ENCODE assay signal across 8 cellular contexts in genomic region chr19:48364564-48365363, GRCh38. TPM values are rescaled to one million over a fixed set of nuclear protein-coding genes. Genes with fewer than 3 reads are reported as not detected.
DNase-seq lines count a peak whose midpoint lies in the region; ATAC-seq, FAIRE-seq and TF ChIP-seq lines count a peak whose summit lies in the region.

No MANE protein-coding gene starts in this region.

- FAIRE-seq in D721Med (lab: Jason Lieb, UNC), result no peak

- no peak overlapping the region for H3K27ac Mint-ChIP-seq in brain

- no peaks in the 10 kb centered on the region for H3K27me3 ChIP-seq in mononuclear cell (ENCODE audit: insufficient read depth, low read length)

- TF ChIP-seq CTCF in brain (conservative IDR thresholded peaks at IDR 0.05) (no peak), D721Med (IDR thresholded peaks at IDR 0.05; ENCODE audit: insufficient read depth, missing control alignments) (no peak)

- ATAC-seq in GM19395 (IDR thresholded peaks at IDR 0.05; ENCODE audit: unreplicated experiment), result no peak

- H3K36me3 Mint-ChIP-seq in brain, result no peaks in the 10 kb centered on the region

- peaks cover 0 to 5% (median 0%) of the 10 kb centered on the region in 5 experiments for H3K9me3 Mint-ChIP-seq in brain

- peaks cover 17% of the 10 kb centered on the region for H3K4me1 ChIP-seq in mononuclear cell (ENCODE audit: insufficient read depth, low read length)

- DNase-seq in stimulated activated CD4-positive, alpha-beta T cell treated with anti-CD3 and anti-CD28 coated beads, Interleukin-12 subunit alpha, Interleukin-12 subunit beta, amount 100 ng/mL, for 48 hours (ENCODE audit: low read depth in 2 of 3, low spot score in 1 of 3), result peak in 2 of 3 donors; percentile 3 to 4
- no peak for DNase-seq in stimulated activated CD4-positive, alpha-beta T cell treated with anti-CD3 and anti-CD28 coated beads, Interleukin-12 subunit alpha, Interleukin-12 subunit beta, amount 100 ng/mL, for 4 hours
- no peak for DNase-seq in stimulated activated CD8-positive, alpha-beta memory T cell treated with anti-CD3 and anti-CD28 coated beads, Interleukin-4, amount 100 ng/mL, for 48 hours
- DNase-seq in D721Med (ENCODE audit: insufficient read length, low spot score), result no peak
- no peak for DNase-seq in mesenteric fat pad (ENCODE audit: low spot score)

- peak overlapping the region; percentile 21 for H3K4me3 ChIP-seq in mononuclear cell (ENCODE audit: low read length)

- H3K4me1 Mint-ChIP-seq in brain, result peaks cover 22% of the 10 kb centered on the region

- H3K9me3 ChIP-seq in mononuclear cell (ENCODE audit: low read depth, low read length), result no peaks in the 10 kb centered on the region

- H3K27me3 Mint-ChIP-seq in brain, result peaks cover 2% of the 10 kb centered on the region

- peak overlapping the region in 3 of 5 experiments; percentile 85 to 89 (median 89) for H3K4me3 Mint-ChIP-seq in brain

RNA-seq across cellular contexts. Expression of gene SYNGR4, which starts 0.6 kb away (rescaled TPM):
- 8.6 TPM for polyA plus RNA-seq in brain (ENCODE audit: insufficient read depth, low read depth, low replicate concordance)
- total RNA-seq in mononuclear cell, result not detected
- total RNA-seq in mesenteric fat pad, result not detected

RNA-seq across cellular contexts. Expression of gene TMEM143, which starts 1.0 kb away (rescaled TPM):
- polyA plus RNA-seq in brain (ENCODE audit: insufficient read depth, low read depth, low replicate concordance), result 6.4 TPM
- 3.4 TPM for total RNA-seq in mononuclear cell
- 5.8 TPM for total RNA-seq in mesenteric fat pad

RNA-seq across cellular contexts. Expression of gene KDELR1, which starts 26.6 kb away (rescaled TPM):
- polyA plus RNA-seq in brain (ENCODE audit: insufficient read depth, low read depth, low replicate concordance), result 216 TPM
- total RNA-seq in mononuclear cell (20.0 TPM), mesenteric fat pad (113 TPM)

RNA-seq across cellular contexts. Expression of gene GRIN2D, which starts 28.7 kb away (rescaled TPM):
- 2.1 TPM for polyA plus RNA-seq in brain (ENCODE audit: insufficient read depth, low read depth, low replicate concordance)
- 0.10 TPM for total RNA-seq in mononuclear cell
- total RNA-seq in mesenteric fat pad, result 0.48 TPM

RNA-seq across cellular contexts. Expression of gene EMP3, which starts 39.4 kb away (rescaled TPM):
- polyA plus RNA-seq in brain (ENCODE audit: insufficient read depth, low read depth, low replicate concordance), result 24.9 TPM
- total RNA-seq in mononuclear cell (230 TPM), mesenteric fat pad (91.4 TPM)

Comparison
In these comparisons a context has a peak if more than half of its experiments do, and no peak if none do; other contexts are left out.
1. DNase-seq: peak in stimulated activated CD4-positive, alpha-beta T cell treated with anti-CD3 and anti-CD28 coated beads, Interleukin-12 subunit alpha, Interleukin-12 subunit beta, amount 100 ng/mL, for 48 hours (2 of 3); none in stimulated activated CD4-positive, alpha-beta T cell treated with anti-CD3 and anti-CD28 coated beads, Interleukin-12 subunit alpha, Interleukin-12 subunit beta, amount 100 ng/mL, for 4 hours (single experiment), stimulated activated CD8-positive, alpha-beta memory T cell treated with anti-CD3 and anti-CD28 coated beads, Interleukin-4, amount 100 ng/mL, for 48 hours (single experiment), D721Med (single experiment) and mesenteric fat pad (single experiment).